16 cellular contexts compared by ENCODE assay signal in the genomic region with DNA sequence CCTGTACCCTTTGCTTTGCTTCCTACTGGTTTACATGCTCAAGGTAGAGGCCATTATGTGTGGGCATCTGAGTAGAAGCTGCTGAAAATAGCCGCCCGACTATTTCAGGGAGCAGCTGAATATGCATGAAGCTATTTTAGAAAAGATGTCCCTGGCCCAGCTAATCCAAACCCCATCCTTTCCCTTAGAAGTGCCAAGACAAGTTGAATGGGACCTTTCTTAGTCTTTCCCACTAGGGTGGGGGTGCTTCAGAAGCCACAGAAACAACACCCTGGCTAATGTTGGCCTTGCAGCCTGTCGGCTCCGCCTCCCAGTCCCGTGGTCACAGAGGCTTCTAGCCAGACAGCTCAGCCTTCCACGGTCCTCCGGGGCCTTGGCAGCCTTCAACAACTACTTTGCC.
DNase-seq lines count a peak whose midpoint lies in the region; ATAC-seq and TF ChIP-seq lines count a peak whose summit lies in the region.
"Had no signal": no experiment of that assay in that cellular context is flagged by ENCODE, and none has a peak within 500 bp of the region (broad histone marks: within the 10 kb centered on the region; RNA-seq: fewer than 3 reads in every experiment).

No MANE protein-coding gene starts in this region.

- no peaks in the 10 kb centered on the region for H3K9me3 ChIP-seq in KOPT-K1 (ENCODE audit: insufficient read depth, low read length, poor library complexity, severe bottlenecking)
- H3K9me3 ChIP-seq: body of pancreas had no signal

- DNase-seq in Ammon's horn (ENCODE audit: low spot score) (peak; percentile 86), globus pallidus (ENCODE audit: low spot score) (peak; percentile 85), nucleus accumbens (lab: John Stamatoyannopoulos, UW) (peak in 51 of 56 donors; percentile 12 to 83 (median 51)), Calu3 (no peak)
- DNase-seq: activated CD8-positive, alpha-beta T cell treated with anti-CD3 and anti-CD28 coated beads for 36 hours; DMS 273 treated with DMSO at 0.1 percent for 48 hours; NCI-H345; stimulated activated CD4-positive, alpha-beta T cell treated with anti-CD3 and anti-CD28 coated beads, Interleukin-2, amount 100 ng/mL, for 48 hours had no signal

- H3K27me3 Mint-ChIP-seq in Calu3 (ENCODE audit: unreplicated experiment) = no peaks in the 10 kb centered on the region
- H3K27me3 Mint-ChIP-seq: activated CD8-positive, alpha-beta T cell treated with anti-CD3 and anti-CD28 coated beads for 36 hours had no signal

- H3K4me3 Mint-ChIP-seq in Calu3 (ENCODE audit: low read depth, unreplicated experiment) = no peak overlapping the region
- H3K4me3 Mint-ChIP-seq: activated CD8-positive, alpha-beta T cell treated with anti-CD3 and anti-CD28 coated beads for 36 hours had no signal

- ATAC-seq in HG03025 (IDR thresholded peaks at IDR 0.05; ENCODE audit: low FRiP score, unreplicated experiment) (no peak), esophagus mucosa (no peak), GM18873 (IDR thresholded peaks at IDR 0.05; ENCODE audit: low FRiP score, unreplicated experiment) (no peak)
- ATAC-seq: activated CD8-positive, alpha-beta T cell treated with anti-CD3 and anti-CD28 coated beads for 36 hours; body of pancreas; K562; SK-N-SH treated with all-trans-retinoic acid at 6 μM for 48 hours had no signal

- CTCF ChIA-PET in Calu3 (lab: Charles Lee) = no interaction called here

- H3K9me3 Mint-ChIP-seq in Calu3 (ENCODE audit: low read depth, unreplicated experiment) = no peaks in the 10 kb centered on the region
- H3K9me3 Mint-ChIP-seq: activated CD8-positive, alpha-beta T cell treated with anti-CD3 and anti-CD28 coated beads for 36 hours; activated T-helper 2 cell treated with anti-CD3 and anti-CD28 coated beads, Interferon-gamma antibody, Interleukin-2, Interleukin-4, amounts not matched to agents 10 μg/mL and 5 μg/mL and 100 μg/mL, durations not matched to agents 14 hours and 24 hours and 36 hours had no signal

- H3K27ac ChIP-seq in KOPT-K1 (ENCODE audit: low read depth, low read length, poor library complexity, severe bottlenecking) = peak overlapping the region; percentile 35
- H3K27ac ChIP-seq: body of pancreas had no signal

- no peak overlapping the region for H3K27ac Mint-ChIP-seq in Calu3 (ENCODE audit: unreplicated experiment)
- H3K27ac Mint-ChIP-seq: activated CD8-positive, alpha-beta T cell treated with anti-CD3 and anti-CD28 coated beads for 36 hours; activated T-helper 2 cell treated with anti-CD3 and anti-CD28 coated beads, Interferon-gamma antibody, Interleukin-2, Interleukin-4, amounts not matched to agents 10 μg/mL and 5 μg/mL and 100 μg/mL, durations not matched to agents 14 hours and 24 hours and 36 hours had no signal

- no peaks in the 10 kb centered on the region; the same call in 1 of the 2 replicates for H3K36me3 ChIP-seq in KOPT-K1 (ENCODE audit: insufficient read depth, low read length)

- TF ChIP-seq CTCF in Calu3 (IDR thresholded peaks at IDR 0.05; ENCODE audit: unreplicated experiment) = no peak

- intact Hi-C loops in Calu3 (cut with micrococcal nuclease; ENCODE audit: unreplicated experiment) = no loop called here

- no peaks in the 10 kb centered on the region for H3K36me3 Mint-ChIP-seq in Calu3 (ENCODE audit: insufficient read depth, unreplicated experiment)

- H3K4me1 Mint-ChIP-seq in Calu3 (ENCODE audit: low read depth, unreplicated experiment) = peaks cover 6% of the 10 kb centered on the region

- no TSS peak for BruUV-seq in Calu3 (replicated peaks; lab: Mats Ljungman, UMichigan)
